29 cellular contexts compared by ENCODE assay signal in genomic region chrX:86910027-86910426, GRCh38.
"Had no signal": no experiment of that assay in that cellular context is flagged by ENCODE, and none has a peak within 500 bp of the region (broad histone marks: within the 10 kb centered on the region; RNA-seq: fewer than 3 reads in every experiment).

No MANE protein-coding gene starts in this region.

- ATAC-seq: stimulated activated effector memory CD8-positive, alpha-beta T cell treated with anti-CD3 and anti-CD28 coated beads, Interleukin-12 subunit alpha, Interleukin-12 subunit beta, amount 100 ng/mL, for 72 hours; stimulated activated memory B cell treated with anti-CD40 and anti-IgM and Interleukin-4, amounts not matched to agents 10 μg/mL and 1 μg/mL and 100 μg/mL, for 72 hours; stimulated activated naive B cell treated with anti-CD40 and anti-IgM and Interleukin-4, amounts not matched to agents 10 μg/mL and 1 μg/mL and 100 μg/mL, for 72 hours; stimulated activated naive CD8-positive, alpha-beta T cell treated with anti-CD3 and anti-CD28 coated beads, Interleukin-15, amount 100 ng/mL, for 72 hours; stimulated activated naive CD8-positive, alpha-beta T cell treated with anti-CD3 and anti-CD28 coated beads, Interleukin-15, Interleukin-2, amounts not matched to agents 100 U/mL and 50 U/mL, for 24 hours; upper lobe of right lung had no signal

- H3K36me3 ChIP-seq: stomach, suprapubic skin, thoracic aorta, thyroid gland, tibial artery, tibial nerve, transverse colon, upper lobe of left lung, upper lobe of right lung, uterus, vagina had no signal

- H3K4me1 ChIP-seq: stomach, suprapubic skin, testis, thyroid gland, tibial artery, tibial nerve, transverse colon, upper lobe of left lung, upper lobe of right lung, uterus, vagina had no signal

- H3K4me1 Mint-ChIP-seq: stimulated activated effector memory CD8-positive, alpha-beta T cell treated with anti-CD3 and anti-CD28 coated beads, Interleukin-12 subunit alpha, Interleukin-12 subunit beta, amount 100 ng/mL, for 72 hours; stimulated activated memory B cell treated with anti-CD40 and anti-IgM and Interleukin-4, amounts not matched to agents 10 μg/mL and 1 μg/mL and 100 μg/mL, for 72 hours; stimulated activated naive B cell treated with anti-CD40 and anti-IgM and Interleukin-4, amounts not matched to agents 10 μg/mL and 1 μg/mL and 100 μg/mL, for 72 hours; stimulated activated naive CD8-positive, alpha-beta T cell treated with anti-CD3 and anti-CD28 coated beads, Interleukin-15, amount 100 ng/mL, for 72 hours had no signal

- DNase-seq: stimulated activated CD4-positive, alpha-beta T cell treated with anti-CD3 and anti-CD28 coated beads, Interleukin-2, amount 100 ng/mL, for 48 hours; stimulated activated CD4-positive, alpha-beta T cell treated with anti-CD3 and anti-CD28 coated beads, Interleukin-4, amount 100 ng/mL, for 1 hour; stimulated activated CD4-positive, alpha-beta T cell treated with anti-CD3 and anti-CD28 coated beads, Interleukin-4, amount 100 ng/mL, for 24 hours; stimulated activated CD4-positive, alpha-beta T cell treated with anti-CD3 and anti-CD28 coated beads, Interleukin-4, amount 100 ng/mL, for 4 hours; stimulated activated CD8-positive, alpha-beta memory T cell treated with anti-CD3 and anti-CD28 coated beads, Interleukin-4, amount 100 ng/mL, for 48 hours; stimulated activated naive B cell treated with anti-CD40 and anti-IgM and Interleukin-4, amounts not matched to agents 10 μg/mL and 1 μg/mL and 100 μg/mL, for 72 hours; stimulated activated naive CD4-positive, alpha-beta T cell; stimulated activated naive CD4-positive, alpha-beta T cell treated with Interleukin-2 at 50 U/mL for 16 hours; stimulated activated naive CD8-positive, alpha-beta T cell treated with anti-CD3 and anti-CD28 coated beads, Interleukin-15, amount 100 ng/mL, for 72 hours; stimulated activated naive CD8-positive, alpha-beta T cell treated with anti-CD3 and anti-CD28 coated beads, Interleukin-15, Interleukin-2, amounts not matched to agents 100 U/mL and 50 U/mL, for 24 hours; stomach; substantia nigra; testis; thyroid gland; tibial artery; transverse colon; trophoblast cell; upper lobe of left lung; upper lobe of right lung; uterus had no signal

- H3K27me3 ChIP-seq: stomach, suprapubic skin, testis, thyroid gland, tibial artery, transverse colon, upper lobe of left lung, upper lobe of right lung, uterus, vagina had no signal

- H3K9me3 Mint-ChIP-seq: stimulated activated memory B cell treated with anti-CD40 and anti-IgM and Interleukin-4, amounts not matched to agents 10 μg/mL and 1 μg/mL and 100 μg/mL, for 72 hours; stimulated activated naive B cell treated with anti-CD40 and anti-IgM and Interleukin-4, amounts not matched to agents 10 μg/mL and 1 μg/mL and 100 μg/mL, for 72 hours; stimulated activated naive CD8-positive, alpha-beta T cell treated with anti-CD3 and anti-CD28 coated beads, Interleukin-15, amount 100 ng/mL, for 72 hours; stimulated activated naive CD8-positive, alpha-beta T cell treated with anti-CD3 and anti-CD28 coated beads, Interleukin-15, Interleukin-2, amounts not matched to agents 100 ng/mL and 50 ng/mL, for 24 hours; type B pancreatic cell had no signal

- H3K27me3 Mint-ChIP-seq: stimulated activated memory B cell treated with anti-CD40 and anti-IgM and Interleukin-4, amounts not matched to agents 10 μg/mL and 1 μg/mL and 100 μg/mL, for 72 hours; stimulated activated naive B cell treated with anti-CD40 and anti-IgM and Interleukin-4, amounts not matched to agents 10 μg/mL and 1 μg/mL and 100 μg/mL, for 72 hours; stimulated activated naive CD8-positive, alpha-beta T cell treated with anti-CD3 and anti-CD28 coated beads, Interleukin-15, amount 100 ng/mL, for 72 hours; stimulated activated naive CD8-positive, alpha-beta T cell treated with anti-CD3 and anti-CD28 coated beads, Interleukin-15, Interleukin-2, amounts not matched to agents 100 ng/mL and 50 ng/mL, for 24 hours; type B pancreatic cell had no signal

- H3K4me3 Mint-ChIP-seq: stimulated activated effector memory CD8-positive, alpha-beta T cell treated with anti-CD3 and anti-CD28 coated beads, Interleukin-12 subunit alpha, Interleukin-12 subunit beta, amount 100 ng/mL, for 72 hours; stimulated activated memory B cell treated with anti-CD40 and anti-IgM and Interleukin-4, amounts not matched to agents 10 μg/mL and 1 μg/mL and 100 μg/mL, for 72 hours; stimulated activated naive B cell treated with anti-CD40 and anti-IgM and Interleukin-4, amounts not matched to agents 10 μg/mL and 1 μg/mL and 100 μg/mL, for 72 hours; stimulated activated naive CD8-positive, alpha-beta T cell treated with anti-CD3 and anti-CD28 coated beads, Interleukin-15, amount 100 ng/mL, for 72 hours; stimulated activated naive CD8-positive, alpha-beta T cell treated with anti-CD3 and anti-CD28 coated beads, Interleukin-15, Interleukin-2, amounts not matched to agents 100 ng/mL and 50 ng/mL, for 24 hours; type B pancreatic cell had no signal

- FAIRE-seq: urothelium cell line had no signal

- H3K9me3 ChIP-seq: stomach, suprapubic skin, testis, thoracic aorta, thyroid gland, tibial artery, tibial nerve, transverse colon, upper lobe of left lung, upper lobe of right lung, uterus, vagina had no signal

- H3K27ac ChIP-seq: stomach, suprapubic skin, testis, thoracic aorta, thyroid gland, tibial artery, tibial nerve, transverse colon, upper lobe of left lung, upper lobe of right lung, uterus, vagina had no signal

- H3K36me3 Mint-ChIP-seq: stimulated activated effector memory CD8-positive, alpha-beta T cell treated with anti-CD3 and anti-CD28 coated beads, Interleukin-12 subunit alpha, Interleukin-12 subunit beta, amount 100 ng/mL, for 72 hours; stimulated activated memory B cell treated with anti-CD40 and anti-IgM and Interleukin-4, amounts not matched to agents 10 μg/mL and 1 μg/mL and 100 μg/mL, for 72 hours; stimulated activated naive B cell treated with anti-CD40 and anti-IgM and Interleukin-4, amounts not matched to agents 10 μg/mL and 1 μg/mL and 100 μg/mL, for 72 hours; type B pancreatic cell had no signal

- H3K27ac Mint-ChIP-seq: stimulated activated effector memory CD8-positive, alpha-beta T cell treated with anti-CD3 and anti-CD28 coated beads, Interleukin-12 subunit alpha, Interleukin-12 subunit beta, amount 100 ng/mL, for 72 hours; stimulated activated memory B cell treated with anti-CD40 and anti-IgM and Interleukin-4, amounts not matched to agents 10 μg/mL and 1 μg/mL and 100 μg/mL, for 72 hours; stimulated activated naive B cell treated with anti-CD40 and anti-IgM and Interleukin-4, amounts not matched to agents 10 μg/mL and 1 μg/mL and 100 μg/mL, for 72 hours; stimulated activated naive CD8-positive, alpha-beta T cell treated with anti-CD3 and anti-CD28 coated beads, Interleukin-15, amount 100 ng/mL, for 72 hours; stimulated activated naive CD8-positive, alpha-beta T cell treated with anti-CD3 and anti-CD28 coated beads, Interleukin-15, Interleukin-2, amounts not matched to agents 100 ng/mL and 50 ng/mL, for 24 hours; type B pancreatic cell had no signal

- H3K4me3 ChIP-seq: stomach, suprapubic skin, testis, thoracic aorta, thyroid gland, tibial artery, tibial nerve, transverse colon, upper lobe of left lung, upper lobe of right lung, uterus, vagina had no signal
